In the genomic region with DNA sequence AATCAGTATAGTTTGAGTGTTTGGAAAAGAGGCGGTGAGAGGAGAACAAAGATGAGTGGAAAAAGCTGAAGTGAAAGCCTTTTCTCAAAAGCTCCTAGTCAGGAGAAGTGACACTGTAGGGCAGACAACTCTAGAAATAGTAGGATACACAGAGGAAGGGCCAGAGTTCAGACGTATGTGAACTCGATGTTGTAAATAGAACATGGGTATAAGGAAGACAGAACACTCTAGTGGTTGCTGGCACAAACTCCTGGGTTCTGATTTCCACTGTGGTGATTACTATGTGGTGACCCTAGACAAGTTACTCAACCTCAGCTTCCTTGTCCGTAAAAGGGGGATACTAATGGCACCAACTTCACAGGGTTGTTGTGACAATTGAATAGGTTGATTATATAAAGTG, we compare ENCODE assay signal across 20 cellular contexts. TPM values are rescaled to one million over a fixed set of nuclear protein-coding genes. Genes with fewer than 3 reads are reported as not detected.
DNase-seq lines count a peak whose midpoint lies in the region; ATAC-seq and TF ChIP-seq lines count a peak whose summit lies in the region.
"Had no signal": no experiment of that assay in that cellular context is flagged by ENCODE, and none has a peak within 500 bp of the region (broad histone marks: within the 10 kb centered on the region; RNA-seq: fewer than 3 reads in every experiment).

No MANE protein-coding gene starts in this region.

- H3K9me3 ChIP-seq in HCT116 (ENCODE audit: control insufficient read depth in 1 of 2, insufficient read depth in 1 of 2, low read depth in 1 of 2, low read length in 2 of 2) = no peaks in the 10 kb centered on the region
- no peaks in the 10 kb centered on the region for H3K9me3 ChIP-seq in psoas muscle
- no peaks in the 10 kb centered on the region for H3K9me3 ChIP-seq in SJCRH30 (replicated peaks)

- peaks cover 0 to 6% (median 0%) of the 10 kb centered on the region in 7 donors for H3K9me3 Mint-ChIP-seq in CD14-positive monocyte
- H3K9me3 Mint-ChIP-seq: CD4-positive, alpha-beta memory T cell had no signal

- TF ChIP-seq CTCF in HCT116 (IDR thresholded peaks at IDR 0.05 in 2 of 3, conservative IDR thresholded peaks at IDR 0.05 in 1 of 3; ENCODE audit: borderline replicate concordance in 1 of 3, insufficient read depth in 1 of 3, low read depth in 2 of 3, low read length in 2 of 3) = no peak
- TF ChIP-seq CTCF in psoas muscle (IDR thresholded peaks at IDR 0.05) = no peak
- TF ChIP-seq CTCF in CD14-positive monocyte (IDR thresholded peaks at IDR 0.05) = no peak

- H3K4me1 Mint-ChIP-seq in CD14-positive monocyte = peaks cover 34% of the 10 kb centered on the region

- H3K79me2 ChIP-seq in HCT116 (ENCODE audit: insufficient read depth, low read length) = no peaks in the 10 kb centered on the region

- no TSS peak for BruUV-seq in HCT116 (replicated peaks; lab: Mats Ljungman, UMichigan)

- no peak overlapping the region for H3K9ac ChIP-seq in HCT116 (ENCODE audit: low read length)
- H3K9ac ChIP-seq: KMS-11 had no signal

- H3K27me3 ChIP-seq in HCT116 (ENCODE audit: insufficient read depth, low read length) (no peaks in the 10 kb centered on the region), psoas muscle (ENCODE audit: insufficient read depth in 3 of 3, low read length in 2 of 3) (no peaks in the 10 kb centered on the region), SJCRH30 (no peaks in the 10 kb centered on the region)

- no peak overlapping the region for H3K4me2 ChIP-seq in HCT116 (ENCODE audit: low read length)
- H3K4me2 ChIP-seq: KMS-11 had no signal

- H3K27me3 Mint-ChIP-seq in CD14-positive monocyte (ENCODE audit: low read depth in 3 of 3) = peaks cover 22 to 36% (median 22%) of the 10 kb centered on the region in 3 donors

- RAD21 ChIA-PET in HCT116 (lab: Charles Lee; ENCODE audit: low non-redundant PET in 1 of 2, low total read pairs in 2 of 2, uncharacterized antibody in 2 of 2, unreplicated experiment in 2 of 2) = no interaction called here

- no peak for TF ChIP-seq POLR2A in HCT116 (IDR thresholded peaks at IDR 0.05; ENCODE audit: borderline replicate concordance, extremely low read depth, insufficient read depth, insufficient read length)

- H2AFZ ChIP-seq in HCT116 (ENCODE audit: low read depth, low read length, poor library complexity, severe bottlenecking) = peak overlapping the region; percentile 94

- no peak overlapping the region for H3K4me3 Mint-ChIP-seq in CD14-positive monocyte
- H3K4me3 Mint-ChIP-seq: CD4-positive, alpha-beta memory T cell had no signal

- H3K27ac Mint-ChIP-seq in CD14-positive monocyte = peak overlapping the region in 2 of 7 donors; percentile 0 to 48

- H3K36me3 ChIP-seq in HCT116 (ENCODE audit: control insufficient read depth in 1 of 2, insufficient read depth in 2 of 2, low read length in 2 of 2) = no peaks in the 10 kb centered on the region
- H3K36me3 ChIP-seq in psoas muscle (ENCODE audit: insufficient read depth in 1 of 2, low read depth in 1 of 2) = no peaks in the 10 kb centered on the region
- H3K36me3 ChIP-seq in SJCRH30 = no peaks in the 10 kb centered on the region

- no peak overlapping the region for H3K27ac ChIP-seq in HCT116 (ENCODE audit: low read depth, low read length)
- H3K27ac ChIP-seq in psoas muscle = peak overlapping the region; percentile 47
- no peak overlapping the region for H3K27ac ChIP-seq in SJCRH30
- H3K27ac ChIP-seq: KMS-11 had no signal

- 35 to 60% (median 44%) methylated on average over 4 of the region's 4 CpGs for WGBS in psoas muscle, 3 donors

- intact Hi-C loops in HCT116 (cut with micrococcal nuclease) (loop anchor here (1.0 to 5.0 kb wide), 4 partner anchors 30 to 314 kb away; partner anchors contain the start of genes ALDH9A1, MGST3 and TMCO1), psoas muscle (cut with DNase I) (loop anchor here (2.0 to 5.0 kb wide), 3 partner anchors 97 to 317 kb away; partner anchors contain the start of gene ALDH9A1 (in 1 of the 2)), CD14-positive monocyte (cut with micrococcal nuclease) (loop anchor here (2.0 to 5.0 kb wide), 2 partner anchors 312 to 314 kb away; no protein-coding TSS in a partner anchor)

- no peak for ATAC-seq in HCT116
- ATAC-seq in psoas muscle = peak in 2 of 4 donors; percentile 38 to 43
- ATAC-seq in GM18907 (IDR thresholded peaks at IDR 0.05; ENCODE audit: unreplicated experiment) = no peak
- no peak for ATAC-seq in HG03354 (IDR thresholded peaks at IDR 0.05; ENCODE audit: poor library complexity, severe bottlenecking, unreplicated experiment)

- POLR2A ChIA-PET in HCT116 (lab: Charles Lee) = no interaction called here

- no peaks in the 10 kb centered on the region for H3K9me2 ChIP-seq in HCT116 (ENCODE audit: insufficient read depth)

- DNase-seq in HCT116 (ENCODE audit: low read depth, low spot score) (no peak), NOMO-1 treated with DMSO at 0.1 percent for 48 hours (lab: John Stamatoyannopoulos, UW; ENCODE audit: unreplicated experiment) (peak; percentile 54), globus pallidus (ENCODE audit: low spot score) (peak; percentile 51), psoas muscle (no peak), CD14-positive monocyte (ENCODE audit: low spot score) (no peak), SJCRH30 (no peak)
- DNase-seq: DND-41, GF-D8, NCI-H1417 treated with DMSO at 0.1 percent for 48 hours, NCI-H2029 treated with DMSO at 0.1 percent for 48 hours, NCI-H524 treated with DMSO at 0.1 percent for 48 hours, SHP77 treated with DMSO at 0.1 percent for 48 hours, SW 1271 had no signal

- H3K4me1 ChIP-seq in HCT116 (ENCODE audit: control insufficient read depth in 1 of 2, insufficient read depth in 2 of 2, low read length in 2 of 2) (peaks cover 12 to 23% of the 10 kb centered on the region in 2 experiments), psoas muscle (no peaks in the 10 kb centered on the region), SJCRH30 (peaks cover 5% of the 10 kb centered on the region)

- H3K36me3 Mint-ChIP-seq in CD14-positive monocyte = no peaks in the 10 kb centered on the region
- H3K36me3 Mint-ChIP-seq: CD4-positive, alpha-beta memory T cell had no signal

- CTCF ChIA-PET in HCT116 (lab: Charles Lee) = interaction anchor here (0.7 to 2.0 kb wide), 4 partner anchors 97 to 324 kb away, joined by 3 to 25 read pairs (median 5); partner anchors contain the start of gene ALDH9A1

- no peak overlapping the region for H3K4me3 ChIP-seq in HCT116 (replicated peaks in 1 of 2; ENCODE audit: low read depth in 1 of 2, low read length in 2 of 2)
- no peak overlapping the region for H3K4me3 ChIP-seq in psoas muscle
- no peak overlapping the region for H3K4me3 ChIP-seq in SJCRH30

- TF ChIP-seq RAD21 in HCT116 (IDR thresholded peaks at IDR 0.05; ENCODE audit: low read depth) = no peak

- H4K20me1 ChIP-seq in HCT116 (ENCODE audit: insufficient read depth) = no peaks in the 10 kb centered on the region

TF ChIP-seq in HCT116, 20 proteins besides CTCF, POLR2A, EP300 and RAD21:
- TF ChIP-seq ZFX (IDR thresholded peaks at IDR 0.05) (no peak), MAX (IDR thresholded peaks at IDR 0.05) (no peak)

RNA-seq across cellular contexts. Expression of gene MGST3, which starts 30.2 kb away (rescaled TPM):
- total RNA-seq in HCT116 (2021; ENCODE audit: unreplicated experiment) (93.7 TPM), psoas muscle (100 to 1,000 TPM; 223 to 318 (median 258) TPM)
- 99.3 and 101 TPM in 2 replicates for polyA plus RNA-seq in HCT116 (2012)
- polyA plus RNA-seq in psoas muscle (100 to 1,000 TPM; 177 to 329 (median 233) TPM), CD14-positive monocyte (100 to 1,000 TPM; 189 to 228 TPM)
- total RNA-seq in SJCRH30 (2014; rRNA removed; shearing (Covaris generic)) = 27.8 and 33.1 TPM in 2 replicates

RNA-seq across cellular contexts. Expression of gene LRRC52, which starts 57.0 kb away (rescaled TPM):
- not detected for total RNA-seq in HCT116 (2021; ENCODE audit: unreplicated experiment)
- polyA plus RNA-seq in HCT116 (2012) = not detected in 2 replicates
- total RNA-seq in psoas muscle = not detected
- 1 to 10 TPM in 1 of 3 donors, under 1 TPM in 2; 0.08 to 1.2 (median 0.08) TPM for polyA plus RNA-seq in psoas muscle
- polyA plus RNA-seq in CD14-positive monocyte = not detected
- total RNA-seq in SJCRH30 (2014; rRNA removed; shearing (Covaris generic)) = not detected in 2 replicates
- total RNA-seq: A673; CD4-positive, alpha-beta memory T cell; H1; MCF 10A had no signal
- polyA plus RNA-seq: CD4-positive, alpha-beta memory T cell had no signal

Comparison
In these comparisons a context has a peak if more than half of its experiments do, and no peak if none do; other contexts are left out.
1. DNase-seq: peak in NOMO-1 treated with DMSO at 0.1 percent for 48 hours (single experiment) and globus pallidus (single experiment); none in HCT116 (single experiment), psoas muscle (0 of 2), CD14-positive monocyte (single experiment) and SJCRH30 (0 of 2).